In the genomic region with DNA sequence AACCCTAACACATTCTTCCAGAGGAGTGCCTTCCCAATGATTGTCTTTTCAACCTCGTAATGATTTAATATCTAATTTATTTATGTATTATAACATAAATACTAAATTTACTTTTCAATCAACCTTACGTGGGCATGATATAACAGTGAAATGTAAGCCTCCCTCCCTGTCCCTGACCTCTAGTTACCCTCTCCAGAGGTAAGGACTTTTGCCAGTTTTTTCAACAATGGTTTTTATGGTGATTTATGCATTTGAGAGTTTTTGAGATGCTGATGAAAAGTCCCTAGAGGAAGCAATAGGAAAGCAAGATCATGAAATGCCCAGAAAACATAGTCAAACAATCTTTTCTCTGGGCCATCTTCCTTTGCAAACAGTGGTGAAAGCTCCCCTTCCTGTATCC, we compare ENCODE assay signal across 7 cellular contexts. TPM values are rescaled to one million over a fixed set of nuclear protein-coding genes. Genes with fewer than 3 reads are reported as not detected.
"Had no signal": no experiment of that assay in that cellular context is flagged by ENCODE, and none has a peak within 500 bp of the region (broad histone marks: within the 10 kb centered on the region; RNA-seq: fewer than 3 reads in every experiment).

No MANE protein-coding gene starts in this region.

- H3K27ac ChIP-seq: GM23248 had no signal

- H2AFZ ChIP-seq: GM23248 had no signal

- ATAC-seq: K562 had no signal

- H3K4me3 Mint-ChIP-seq: H9 had no signal

- DNase-seq: GM23248, H9, HCEC 1CT, IMR-90 had no signal

- H3K27ac Mint-ChIP-seq: H9 had no signal

- H3K4me3 ChIP-seq: GM23248, K562 had no signal

- H3K9ac ChIP-seq: GM23248 had no signal

- H3K9me3 Mint-ChIP-seq: H9 had no signal

RNA-seq across cellular contexts. Expression of gene PLLP, which starts 35.2 kb away (rescaled TPM):
- total RNA-seq: GM23248, IMR-90 had no signal

RNA-seq across cellular contexts. Expression of gene CCL22, which starts 38.9 kb away (rescaled TPM):
- total RNA-seq: GM23248, H1, H9, HT1080, IMR-90 had no signal
- polyA plus RNA-seq: H1, IMR-90 had no signal

RNA-seq across cellular contexts. Expression of gene CX3CL1, which starts 52.6 kb away (rescaled TPM):
- total RNA-seq: GM23248 had no signal
- polyA plus RNA-seq: GM23248, K562 had no signal
